ENCODE assay signal across 21 cellular contexts in the genomic region with DNA sequence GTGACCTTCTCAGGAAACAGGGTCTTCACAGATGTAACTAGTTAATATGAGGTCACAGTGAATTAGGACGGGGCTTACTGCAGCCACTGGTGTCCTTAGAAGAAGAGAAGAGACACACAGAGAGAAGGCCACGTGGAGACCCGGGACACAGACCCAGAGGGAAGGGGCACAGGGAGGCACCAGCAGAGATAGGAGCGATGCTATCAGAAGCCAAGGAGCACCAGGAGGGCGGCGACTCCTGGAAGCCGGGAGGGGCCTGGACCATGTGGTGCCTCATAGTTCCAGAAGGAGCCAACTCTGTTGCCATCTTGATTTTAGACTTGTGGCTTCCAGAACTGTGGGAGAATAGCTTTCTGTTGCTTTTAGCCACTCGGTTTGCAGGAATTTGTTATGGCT.
A peak's percentile ranks its signal among the peaks of the same experiment; 100 is the strongest.
DNase-seq lines count a peak whose midpoint lies in the region; ATAC-seq, FAIRE-seq and TF ChIP-seq lines count a peak whose summit lies in the region.
"Had no signal": no experiment of that assay in that cellular context is flagged by ENCODE, and none has a peak within 500 bp of the region (broad histone marks: within the 10 kb centered on the region; RNA-seq: fewer than 3 reads in every experiment).

No MANE protein-coding gene starts in this region.

- no peaks in the 10 kb centered on the region for H3K36me3 ChIP-seq in H7 (replicated peaks; ENCODE audit: control insufficient read depth, insufficient read depth, low read length)
- H3K36me3 ChIP-seq in kidney (ENCODE audit: control insufficient read depth in 1 of 2, insufficient read depth in 2 of 2, low read length in 2 of 2) = no peaks in the 10 kb centered on the region
- H3K36me3 ChIP-seq: BE2C had no signal

- ATAC-seq in GM21390 (IDR thresholded peaks at IDR 0.05; ENCODE audit: unreplicated experiment) = no peak
- ATAC-seq: A549; CD8-positive, alpha-beta T cell had no signal

- in situ Hi-C loops in GM13976 (cut with MboI; ENCODE audit: low sequenced_read_pairs, unreplicated experiment) = no loop called here

- FAIRE-seq in kidney (lab: Jason Lieb, UNC) = no peak
- FAIRE-seq: A549, D721Med, GM12892 had no signal

- no peaks in the 10 kb centered on the region for H3K9me3 ChIP-seq in kidney (ENCODE audit: control insufficient read depth in 1 of 2, low read length in 2 of 2)
- H3K9me3 ChIP-seq: A549, BE2C had no signal

- no peak overlapping the region for H3K27ac ChIP-seq in kidney (ENCODE audit: low read depth in 2 of 2, low read length in 2 of 2)
- H3K27ac ChIP-seq: A549, C4-2B had no signal

- no peak overlapping the region for H3K27ac Mint-ChIP-seq in type B pancreatic cell
- H3K27ac Mint-ChIP-seq: CD8-positive, alpha-beta T cell; HFFc6; IgD-negative memory B cell had no signal

- H3K36me3 Mint-ChIP-seq in type B pancreatic cell = no peaks in the 10 kb centered on the region
- H3K36me3 Mint-ChIP-seq: CD8-positive, alpha-beta T cell; IgD-negative memory B cell had no signal

- H3K27me3 ChIP-seq in H7 (ENCODE audit: control insufficient read depth, insufficient read depth, low read length) = no peaks in the 10 kb centered on the region
- H3K27me3 ChIP-seq: BE2C had no signal

- no peaks in the 10 kb centered on the region for H3K9me3 Mint-ChIP-seq in type B pancreatic cell
- H3K9me3 Mint-ChIP-seq: CD8-positive, alpha-beta T cell had no signal

- no peak overlapping the region for H3K4me3 ChIP-seq in H7 (ENCODE audit: insufficient read depth, low read depth, low read length)
- no peak overlapping the region for H3K4me3 ChIP-seq in kidney (ENCODE audit: low read length in 2 of 2)
- H3K4me3 ChIP-seq: A549 had no signal

- no peaks in the 10 kb centered on the region for H3K4me1 ChIP-seq in kidney (ENCODE audit: control insufficient read depth in 1 of 2, insufficient read depth in 1 of 2, low read depth in 1 of 2, low read length in 2 of 2)
- H3K4me1 ChIP-seq: A549, BE2C had no signal

- H3K27me3 Mint-ChIP-seq in type B pancreatic cell = peaks cover 9% of the 10 kb centered on the region
- H3K27me3 Mint-ChIP-seq: IgD-negative memory B cell had no signal

- intact Hi-C loops in kidney (cut with DNase I) = no loop called here

- H3K4me1 Mint-ChIP-seq in type B pancreatic cell (ENCODE audit: unreplicated experiment) = no peaks in the 10 kb centered on the region
- H3K4me1 Mint-ChIP-seq: IgD-negative memory B cell had no signal

- H3K9ac ChIP-seq in kidney (ENCODE audit: low read length in 2 of 2) = no peak overlapping the region

- no peak overlapping the region for H3K4me3 Mint-ChIP-seq in type B pancreatic cell
- H3K4me3 Mint-ChIP-seq: CD8-positive, alpha-beta T cell; HFFc6; IgD-negative memory B cell had no signal

- TF ChIP-seq CTCF in GM13976 (IDR thresholded peaks at IDR 0.05; ENCODE audit: borderline replicate concordance, control extremely low read depth, extremely low read depth, insufficient read depth, missing control alignments) = no peak
- no peak for TF ChIP-seq CTCF in kidney (IDR thresholded peaks at IDR 0.05; ENCODE audit: borderline replicate concordance, extremely low read depth, insufficient read depth)
- TF ChIP-seq CTCF in type B pancreatic cell (conservative IDR thresholded peaks at IDR 0.05) = no peak

- DNase-seq in GM13976 (ENCODE audit: low spot score) (peak; percentile 3), H7 (peak; percentile 6), kidney (peak; percentile 30), type B pancreatic cell (ENCODE audit: extremely low spot score, unreplicated experiment) (peak; percentile 29), GM19240 (ENCODE audit: insufficient read length, low spot score) (no peak), EL (no peak)
- DNase-seq: BE2C, COR-L47, DMS153, DMS79 treated with DMSO at 0.1 percent for 48 hours, GDM1, GOT3, HCEC 1CT, HFFc6 had no signal

Comparison
In these comparisons a context has a peak if more than half of its experiments do, and no peak if none do; other contexts are left out.
1. DNase-seq: peak in GM13976 (single experiment), H7 (single experiment), kidney (single experiment) and type B pancreatic cell (single experiment); none in GM19240 (single experiment) and EL (single experiment).